ENCODE assay signal across 10 cellular contexts in the genomic region with DNA sequence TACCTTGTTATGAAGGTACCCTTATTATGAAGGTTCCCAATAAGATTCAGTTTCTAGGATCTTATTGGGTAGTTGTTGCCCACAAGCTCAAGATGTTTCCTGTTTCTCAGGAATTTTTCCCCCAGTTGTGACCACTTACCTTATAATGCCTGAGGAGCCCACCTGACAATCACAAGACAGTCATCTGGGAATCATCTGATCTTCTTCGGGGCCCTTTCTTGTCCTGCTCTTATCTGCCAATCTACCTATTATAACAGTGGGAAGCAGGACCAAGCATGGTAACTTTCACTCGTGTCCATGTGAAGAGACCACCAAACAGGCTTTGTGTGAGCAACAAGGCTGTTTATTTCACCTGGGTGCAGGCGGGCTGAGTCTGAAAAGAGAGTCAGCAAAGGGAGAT.
"Had no signal": no experiment of that assay in that cellular context is flagged by ENCODE, and none has a peak within 500 bp of the region (broad histone marks: within the 10 kb centered on the region; RNA-seq: fewer than 3 reads in every experiment).

No MANE protein-coding gene starts in this region.

- H3K27ac ChIP-seq: KMS-11 had no signal

- H3K36me3 ChIP-seq: HAP-1 had no signal

- FAIRE-seq: HepG2, HTR-8/SVneo had no signal

- DNase-seq: H7, HFFc6, KBM-7 had no signal

- H3K27ac Mint-ChIP-seq: GM23338, HFFc6, IgD-negative memory B cell had no signal

- H3K36me3 Mint-ChIP-seq: IgD-negative memory B cell had no signal

- H3K4me1 ChIP-seq: HAP-1 had no signal

- H3K9me3 Mint-ChIP-seq: GM23338 had no signal

- H3K27me3 Mint-ChIP-seq: IgD-negative memory B cell had no signal

- H3K4me3 ChIP-seq: GM23338, HAP-1 had no signal

- ATAC-seq: GM23338, HCT116, HepG2 had no signal

- H3K9ac ChIP-seq: KMS-11 had no signal

- H3K4me2 ChIP-seq: GM23338, KMS-11 had no signal

- H3K4me1 Mint-ChIP-seq: IgD-negative memory B cell had no signal

- H3K4me3 Mint-ChIP-seq: GM23338, HFFc6, IgD-negative memory B cell had no signal

- H3K9me3 ChIP-seq: HAP-1 had no signal

- H2AFZ ChIP-seq: GM23338 had no signal
